In the genomic region with DNA sequence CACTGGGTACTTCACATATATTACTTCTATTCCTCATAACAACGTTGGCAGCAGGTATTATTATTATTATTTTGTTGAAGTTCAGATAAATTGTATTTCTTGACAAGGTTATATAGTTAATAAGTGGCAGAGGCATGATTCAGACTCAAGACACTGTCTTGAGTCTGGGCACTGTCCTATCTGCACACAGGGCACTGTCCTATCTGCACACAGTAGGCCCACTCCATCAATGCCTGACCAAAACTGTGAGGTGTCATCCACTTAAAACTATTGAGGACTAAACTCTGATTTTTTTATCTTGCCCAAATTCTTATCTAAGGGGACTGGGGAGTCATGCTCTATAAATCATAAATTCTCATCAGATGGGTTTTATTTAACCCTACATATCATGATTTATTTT, we compare ENCODE assay signal across 29 cellular contexts.
"Had no signal": no experiment of that assay in that cellular context is flagged by ENCODE, and none has a peak within 500 bp of the region (broad histone marks: within the 10 kb centered on the region; RNA-seq: fewer than 3 reads in every experiment).

No MANE protein-coding gene starts in this region.

- H3K27me3 ChIP-seq: adrenal gland, body of pancreas had no signal

- DNase-seq: activated B cell treated with CpG ODN at 0.5 μM for 24 hours; activated CD4-positive, alpha-beta memory T cell treated with anti-CD3 and anti-CD28 coated beads for 36 hours; activated CD4-positive, alpha-beta T cell treated with anti-CD3 and anti-CD28 coated beads for 48 hours; activated CD8-positive, alpha-beta memory T cell treated with anti-CD3 and anti-CD28 coated beads, Interleukin-2, amount 10 ng/mL, durations not matched to agents 7 days and 5 days; activated CD8-positive, alpha-beta memory T cell treated with anti-CD3 and anti-CD28 coated beads, Interleukin-2, amount 50 U/mL, for 4 hours; activated CD8-positive, alpha-beta T cell treated with anti-CD3 and anti-CD28 coated beads, Interleukin-2, amount 10 ng/mL, durations not matched to agents 7 days and 5 days; activated effector memory CD4-positive, alpha-beta T cell treated with anti-CD3 and anti-CD28 coated beads, Interleukin-2, amount 50 U/mL, for 16 hours; activated naive CD4-positive, alpha-beta T cell treated with anti-CD3 and anti-CD28 coated beads for 36 hours; activated naive CD8-positive, alpha-beta T cell treated with anti-CD3 and anti-CD28 coated beads for 36 hours; activated naive CD8-positive, alpha-beta T cell treated with anti-CD3 and anti-CD28 coated beads, Interleukin-2, amount 50 U/mL, for 24 hours; activated T-cell treated with anti-CD3 and anti-CD28 coated beads, Interleukin-2, amount 50 U/mL, for 1 hour; activated T-cell treated with anti-CD3 and anti-CD28 coated beads, Interleukin-2, amount 50 U/mL, for 48 hours; amygdala; aorta; body of pancreas; caudate nucleus; cortex of kidney; effector CD8-positive, alpha-beta T cell; foreskin fibroblast; T-helper 17 cell; T1000 had no signal

- FAIRE-seq: colon, endometrium, endothelial cell of umbilical vein, frontal cortex had no signal

- H3K4me1 ChIP-seq: body of pancreas had no signal

- H3K27ac ChIP-seq: adrenal gland, body of pancreas, epithelial cell of prostate had no signal

- H3K4me3 ChIP-seq: adrenal gland, body of pancreas had no signal

- H3K9me3 ChIP-seq: adrenal gland, body of pancreas had no signal

- H3K36me3 ChIP-seq: adrenal gland, WERI-Rb-1 had no signal

- ATAC-seq: activated CD4-positive, CD25-positive, alpha-beta regulatory T cell treated with anti-CD3 and anti-CD28 coated beads, Interleukin-2, amount 50 U/mL, for 24 hours; activated CD8-positive, alpha-beta memory T cell treated with anti-CD3 and anti-CD28 coated beads, Interleukin-2, amount 10 ng/mL, durations not matched to agents 7 days and 5 days; activated CD8-positive, alpha-beta T cell treated with anti-CD3 and anti-CD28 coated beads, Interleukin-2, amount 10 ng/mL, durations not matched to agents 7 days and 5 days; activated naive CD8-positive, alpha-beta T cell treated with anti-CD3 and anti-CD28 coated beads, Interleukin-2, amount 50 U/mL, for 24 hours; body of pancreas; T-helper 17 cell had no signal
